ENCODE assay signal across 8 cellular contexts in genomic region chr19:47124937-47125668, GRCh38. TPM values are rescaled to one million over a fixed set of nuclear protein-coding genes. Genes with fewer than 3 reads are reported as not detected.
DNase-seq lines count a peak whose midpoint lies in the region; ATAC-seq, FAIRE-seq and TF ChIP-seq lines count a peak whose summit lies in the region.

No MANE protein-coding gene starts in this region.

- peak overlapping the region; percentile 27; the same call in 2 of the 3 replicates for H3K4me2 ChIP-seq in A549

- peak; percentile 98 for FAIRE-seq in A549 (lab: Jason Lieb, UNC)

- WGBS in A549 (ENCODE audit: missing lambda C conversion rate), result 32% methylated on average over 8 of the region's 8 CpGs

- no peaks in the 10 kb centered on the region for H3K36me3 Mint-ChIP-seq in nephron (ENCODE audit: low read depth)

- H3K4me3 ChIP-seq in A549, result no peak overlapping the region

- H3K27ac Mint-ChIP-seq in nephron, result peak overlapping the region in 2 of 3 experiments; percentile 26 to 51

- no peak for TF ChIP-seq EP300 in A549 (IDR thresholded peaks at IDR 0.05)

- H3K4me1 Mint-ChIP-seq in nephron, result peaks cover 6% of the 10 kb centered on the region

- peaks cover 33% of the 10 kb centered on the region for H3K4me1 ChIP-seq in A549

- H3K9me3 ChIP-seq in A549, result 0 out of 3 replicates have a peak, but pooled peaks cover 3% of the 10 kb centered on the region

- no peak overlapping the region for H3K4me3 Mint-ChIP-seq in nephron

- peak; percentile 84 to 85 for ATAC-seq in A549
- ATAC-seq in HG02623 (IDR thresholded peaks at IDR 0.05; ENCODE audit: unreplicated experiment), result no peak
- no peak for ATAC-seq in GM18498 (IDR thresholded peaks at IDR 0.05; ENCODE audit: unreplicated experiment)

- CTCF ChIA-PET in A549 (lab: Yijun Ruan, JAX), result interaction anchor here (0.6 to 12.9 kb wide), 50 partner anchors 10 to 368 kb away, joined by 3 to 128 read pairs (median 5); partner anchors contain the start of genes NPAS1 and ZC3H4

- H3K9me3 Mint-ChIP-seq in nephron, result no peaks in the 10 kb centered on the region

- TF ChIP-seq POLR2A in A549 (IDR thresholded peaks at IDR 0.05; ENCODE audit: low read length), result no peak

- peak overlapping the region in 1 of 2 experiments; percentile 51; a peak in 3 of 6 replicates for H3K27ac ChIP-seq in A549

- TF ChIP-seq RAD21 in A549 (conservative IDR thresholded peaks at IDR 0.05 in 1 of 2, IDR thresholded peaks at IDR 0.05 in 1 of 2), result peak; percentile 91 to 95

- POLR2A ChIA-PET in A549 (lab: Yijun Ruan, JAX), result interaction anchor here (0.6 to 1.3 kb wide), 2 partner anchors 12 to 46 kb away, joined by 3 to 5 read pairs; partner anchors contain the start of gene ZC3H4

- no peaks in the 10 kb centered on the region for H3K27me3 Mint-ChIP-seq in nephron (ENCODE audit: low read depth)

- DNase-seq in A549 (ENCODE audit: low read depth in 1 of 2, low spot score in 1 of 2), result peak; percentile 86 to 90
- DNase-seq in GM10266 (ENCODE audit: extremely low spot score), result peak; percentile 58
- DNase-seq in NCI-H146 (lab: John Stamatoyannopoulos, UW), result peak; percentile 88
- DNase-seq in SW480 (ENCODE audit: low spot score), result peak; percentile 86
- peak; percentile 63 for DNase-seq in fibroblast of gingiva (ENCODE audit: low read depth)

- peak; percentile 95 for TF ChIP-seq CTCF in A549 (IDR thresholded peaks at IDR 0.05)
- TF ChIP-seq CTCF in GM10266 (IDR thresholded peaks at IDR 0.05; ENCODE audit: control insufficient read depth, insufficient read depth, low read depth, missing control alignments), result peak; percentile 60
- TF ChIP-seq CTCF in nephron (IDR thresholded peaks at IDR 0.05; ENCODE audit: unreplicated experiment in 3 of 3), result peak; percentile 57 to 75 (median 72)

TF ChIP-seq in A549, 52 proteins besides CTCF, POLR2A, EP300 and RAD21:
- TF ChIP-seq TFCP2L1 (CRISPR knock-in tag; IDR thresholded peaks at IDR 0.05) (no peak), SMC3 (IDR thresholded peaks at IDR 0.05) (peak; percentile 85)

RNA-seq across cellular contexts. Expression of gene SAE1, which starts 5.5 kb away (rescaled TPM):
- polyA plus RNA-seq in A549 (2011; rRNA removed), result 229 and 249 TPM in 2 replicates
- 190 and 220 TPM in 2 replicates for polyA plus RNA-seq in A549 (2012; cell fraction: cytosol; rRNA removed)
- polyA plus RNA-seq in A549 (2012; cell fraction: nucleus; rRNA removed), result 134 and 175 TPM in 2 replicates
- polyA plus RNA-seq in A549 (2017; fragmentation: RNase III; extraction: RNeasy Plus Mini Kit Qiagen cat#74134 plus additional on column Dnase treatment), result 187 to 206 TPM (median 205 TPM) in 3 replicates
- polyA minus RNA-seq in A549 (2011; rRNA and poly(A)+ RNA removed), result 87.6 and 96.8 TPM in 2 replicates

RNA-seq across cellular contexts. Expression of gene ZC3H4, which starts 11.5 kb away (rescaled TPM):
- polyA plus RNA-seq in A549 (2011; rRNA removed) (7.7 and 9.6 TPM in 2 replicates), A549 (2017; fragmentation: RNase III; extraction: RNeasy Plus Mini Kit Qiagen cat#74134 plus additional on column Dnase treatment) (29.7 to 37.9 TPM (median 33.4 TPM) in 3 replicates)
- 5.9 and 8.3 TPM in 2 replicates for polyA plus RNA-seq in A549 (2012; cell fraction: cytosol; rRNA removed)
- polyA plus RNA-seq in A549 (2012; cell fraction: nucleus; rRNA removed), result 16.1 and 19.8 TPM in 2 replicates
- 13.0 and 16.6 TPM in 2 replicates for polyA minus RNA-seq in A549 (2011; rRNA and poly(A)+ RNA removed)

Comparison
In these comparisons a context has a peak if more than half of its experiments do, and no peak if none do; other contexts are left out.
1. ATAC-seq: peak in A549 (2 of 2); none in HG02623 (single experiment) and GM18498 (single experiment).
2. Peak in every context shown above with its lines, with median percentiles within 50 percentile points of each other: DNase-seq and CTCF ChIP-seq.